ENCODE assay signal across 8 cellular contexts in genomic region chr13:49113526-49114286, GRCh38.
DNase-seq lines count a peak whose midpoint lies in the region; ATAC-seq and TF ChIP-seq lines count a peak whose summit lies in the region.

No MANE protein-coding gene starts in this region.

- ATAC-seq in naive B cell (ENCODE audit: low read depth in 2 of 2) (no peak), GM18520 (IDR thresholded peaks at IDR 0.05; ENCODE audit: unreplicated experiment) (no peak)
- ATAC-seq in activated CD8-positive, alpha-beta memory T cell treated with anti-CD3 and anti-CD28 coated beads, Interleukin-2, amount 10 ng/mL, durations not matched to agents 7 days and 5 days: no peak

- peaks cover 26% of the 10 kb centered on the region for H3K4me1 Mint-ChIP-seq in Caco-2 (ENCODE audit: low read depth, unreplicated experiment)
- H3K4me1 Mint-ChIP-seq in dendritic cell treated with granulocyte-macrophage colony-stimulating factor and Interleukin-4, amounts not matched to agents 40 ng/mL and 50 ng/mL, for 4 days (ENCODE audit: low read depth): peaks cover 20% of the 10 kb centered on the region
- peaks cover 8 to 21% (median 16%) of the 10 kb centered on the region in 3 donors for H3K4me1 Mint-ChIP-seq in naive B cell
- H3K4me1 Mint-ChIP-seq in activated CD8-positive, alpha-beta memory T cell treated with anti-CD3 and anti-CD28 coated beads, Interleukin-2, amount 10 ng/mL, durations not matched to agents 7 days and 5 days: peaks cover 29% of the 10 kb centered on the region

- no peak overlapping the region for H3K4me3 ChIP-seq in Caco-2 (ENCODE audit: low read depth, low read length)

- CTCF ChIA-PET in Caco-2 (lab: Charles Lee): no interaction called here
- CTCF ChIA-PET in activated CD8-positive, alpha-beta memory T cell treated with anti-CD3 and anti-CD28 coated beads, Interleukin-2, amount 10 ng/mL, durations not matched to agents 7 days and 5 days (lab: Charles Lee): no interaction called here

- POLR2A ChIA-PET in Caco-2 (lab: Charles Lee): no interaction called here

- peaks cover 1% of the 10 kb centered on the region; the same call in 1 of the 2 replicates for H3K36me3 ChIP-seq in Caco-2 (ENCODE audit: control insufficient read depth, insufficient read depth, low read length)

- H3K9me3 ChIP-seq in Caco-2: no peaks in the 10 kb centered on the region

- peaks cover 25% of the 10 kb centered on the region for H3K4me1 ChIP-seq in Caco-2

- H3K27me3 Mint-ChIP-seq in Caco-2 (ENCODE audit: insufficient read depth, unreplicated experiment) (no peaks in the 10 kb centered on the region), naive B cell (no peaks in the 10 kb centered on the region)
- no peaks in the 10 kb centered on the region for H3K27me3 Mint-ChIP-seq in dendritic cell treated with granulocyte-macrophage colony-stimulating factor and Interleukin-4, amounts not matched to agents 40 ng/mL and 50 ng/mL, for 4 days
- no peaks in the 10 kb centered on the region for H3K27me3 Mint-ChIP-seq in activated CD8-positive, alpha-beta memory T cell treated with anti-CD3 and anti-CD28 coated beads, Interleukin-2, amount 10 ng/mL, durations not matched to agents 7 days and 5 days

- intact Hi-C loops in Caco-2 (cut with micrococcal nuclease; ENCODE audit: unreplicated experiment): loop anchor here (5.0 to 10.0 kb wide), 2 partner anchors 136 to 491 kb away; partner anchors contain the start of gene FNDC3A
- intact Hi-C loops in dendritic cell treated with granulocyte-macrophage colony-stimulating factor and Interleukin-4, amounts not matched to agents 40 ng/mL and 50 ng/mL, for 4 days (cut with micrococcal nuclease): no loop called here
- intact Hi-C loops in posterior cingulate gyrus (cut with DNase I): loop anchor here (5.0 kb wide), 1 partner anchor 136 kb away; the partner anchor contains the start of gene FNDC3A

- H3K27me3 ChIP-seq in Caco-2 (replicated peaks; ENCODE audit: control insufficient read depth, insufficient read depth, low read length): no peaks in the 10 kb centered on the region

- no peak for DNase-seq in Caco-2
- peak; percentile 73 for DNase-seq in MV-4-11 (lab: John Stamatoyannopoulos, UW)
- no peak for DNase-seq in naive B cell
- no peak for DNase-seq in posterior cingulate gyrus
- no peak for DNase-seq in activated CD8-positive, alpha-beta memory T cell treated with anti-CD3 and anti-CD28 coated beads, Interleukin-2, amount 10 ng/mL, durations not matched to agents 7 days and 5 days
- no peak for DNase-seq in NCI-H524 treated with DMSO at 0.1 percent for 48 hours (lab: John Stamatoyannopoulos, UW)

- peaks cover 17% of the 10 kb centered on the region for H3K36me3 Mint-ChIP-seq in Caco-2 (ENCODE audit: insufficient read depth, unreplicated experiment)
- H3K36me3 Mint-ChIP-seq in dendritic cell treated with granulocyte-macrophage colony-stimulating factor and Interleukin-4, amounts not matched to agents 40 ng/mL and 50 ng/mL, for 4 days (ENCODE audit: low read depth): peaks cover 40% of the 10 kb centered on the region
- peaks cover 22 to 24% of the 10 kb centered on the region in 2 donors for H3K36me3 Mint-ChIP-seq in naive B cell
- H3K36me3 Mint-ChIP-seq in activated CD8-positive, alpha-beta memory T cell treated with anti-CD3 and anti-CD28 coated beads, Interleukin-2, amount 10 ng/mL, durations not matched to agents 7 days and 5 days: peaks cover 31% of the 10 kb centered on the region

- H3K27ac Mint-ChIP-seq in Caco-2 (ENCODE audit: unreplicated experiment): peak overlapping the region; percentile 1
- peak overlapping the region; percentile 33 for H3K27ac Mint-ChIP-seq in dendritic cell treated with granulocyte-macrophage colony-stimulating factor and Interleukin-4, amounts not matched to agents 40 ng/mL and 50 ng/mL, for 4 days
- peak overlapping the region in 4 of 6 donors; percentile 5 to 67 (median 30) for H3K27ac Mint-ChIP-seq in naive B cell
- H3K27ac Mint-ChIP-seq in activated CD8-positive, alpha-beta memory T cell treated with anti-CD3 and anti-CD28 coated beads, Interleukin-2, amount 10 ng/mL, durations not matched to agents 7 days and 5 days: no peak overlapping the region

- BruUV-seq in Caco-2 (replicated peaks; lab: Mats Ljungman, UMichigan): no TSS peak

- H3K4me3 Mint-ChIP-seq in Caco-2 (ENCODE audit: unreplicated experiment) (no peak overlapping the region), naive B cell (peak overlapping the region in 2 of 8 donors; percentile 49 to 62)
- no peak overlapping the region for H3K4me3 Mint-ChIP-seq in dendritic cell treated with granulocyte-macrophage colony-stimulating factor and Interleukin-4, amounts not matched to agents 40 ng/mL and 50 ng/mL, for 4 days
- no peak overlapping the region for H3K4me3 Mint-ChIP-seq in activated CD8-positive, alpha-beta memory T cell treated with anti-CD3 and anti-CD28 coated beads, Interleukin-2, amount 10 ng/mL, durations not matched to agents 7 days and 5 days

- no peak for TF ChIP-seq CTCF in Caco-2 (IDR thresholded peaks at IDR 0.05; ENCODE audit: insufficient read depth in 1 of 2, low read depth in 1 of 2, low read length in 1 of 2, severe bottlenecking in 1 of 2, unreplicated experiment in 1 of 2)

- H3K9me3 Mint-ChIP-seq in Caco-2 (ENCODE audit: unreplicated experiment): no peaks in the 10 kb centered on the region
- H3K9me3 Mint-ChIP-seq in dendritic cell treated with granulocyte-macrophage colony-stimulating factor and Interleukin-4, amounts not matched to agents 40 ng/mL and 50 ng/mL, for 4 days: no peaks in the 10 kb centered on the region
- H3K9me3 Mint-ChIP-seq in naive B cell: no peaks in the 10 kb centered on the region
- H3K9me3 Mint-ChIP-seq in activated CD8-positive, alpha-beta memory T cell treated with anti-CD3 and anti-CD28 coated beads, Interleukin-2, amount 10 ng/mL, durations not matched to agents 7 days and 5 days (ENCODE audit: low read depth): no peaks in the 10 kb centered on the region
